6 cellular contexts compared by ENCODE assay signal in the genomic region with DNA sequence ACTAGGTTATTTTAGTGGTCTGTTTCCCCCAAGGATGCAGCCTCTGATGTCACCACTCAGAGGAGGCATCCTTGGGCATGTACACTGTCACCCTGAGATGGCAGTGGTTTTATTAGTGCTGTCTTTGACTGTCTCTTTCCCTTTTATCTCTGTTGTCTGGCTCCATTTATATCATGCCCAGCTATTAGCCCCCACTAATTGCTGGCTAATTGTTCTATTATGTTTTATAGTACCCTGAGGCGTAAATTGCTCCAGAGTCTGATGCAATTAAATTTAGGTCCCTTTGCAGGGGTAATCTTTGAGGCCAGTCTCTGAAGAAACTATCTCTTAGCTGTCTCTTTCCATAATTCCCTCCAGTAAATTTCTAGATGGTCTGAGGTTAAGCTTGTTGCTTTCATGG.
"Had no signal": no experiment of that assay in that cellular context is flagged by ENCODE, and none has a peak within 500 bp of the region (broad histone marks: within the 10 kb centered on the region; RNA-seq: fewer than 3 reads in every experiment).

No MANE protein-coding gene starts in this region.

- DNase-seq: GM23248, GOT3, H9, HCEC 1CT, IMR-90 had no signal

- H3K9ac ChIP-seq: GM23248 had no signal

- H2AFZ ChIP-seq: GM23248 had no signal

- H3K4me3 ChIP-seq: GM23248, K562 had no signal

- H3K27ac ChIP-seq: GM23248 had no signal

- ATAC-seq: K562 had no signal
